In the genomic region with DNA sequence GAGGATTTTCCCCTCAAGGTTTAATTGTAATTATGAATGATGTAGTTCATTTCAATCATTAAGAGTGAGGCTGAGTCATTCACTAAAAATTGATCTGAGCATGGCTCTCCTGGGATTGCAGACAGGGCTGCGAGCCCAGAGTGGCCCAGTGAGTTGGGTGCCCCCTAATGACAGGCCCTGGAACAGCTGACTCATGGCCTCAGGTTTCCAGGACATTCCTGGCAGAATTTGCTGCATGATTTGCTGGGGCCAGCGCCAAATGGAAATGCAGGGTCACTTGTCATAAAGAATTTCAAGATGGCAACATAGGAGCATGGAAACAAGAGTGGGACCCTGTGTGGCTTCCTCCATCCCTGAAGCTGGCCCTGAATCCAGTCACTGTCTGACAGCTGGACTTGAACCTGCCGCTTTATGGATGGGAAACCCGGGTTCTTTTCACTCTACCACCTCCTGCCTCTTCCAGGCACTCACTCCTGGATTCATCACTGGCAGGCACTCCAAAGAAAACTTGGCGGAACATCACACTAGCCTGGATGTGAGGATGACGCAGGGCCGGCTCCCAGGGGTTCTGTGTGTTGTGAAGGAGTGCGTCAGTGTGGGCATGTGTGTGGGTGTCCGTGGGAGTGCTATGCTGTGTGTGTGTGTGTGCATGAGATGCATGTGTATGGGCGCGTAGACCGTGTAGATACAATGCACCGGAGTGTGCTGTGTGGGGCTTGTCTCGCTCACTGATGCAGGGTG, we compare ENCODE assay signal across 8 cellular contexts. TPM values are rescaled to one million over a fixed set of nuclear protein-coding genes. Genes with fewer than 3 reads are reported as not detected.
DNase-seq lines count a peak whose midpoint lies in the region; ATAC-seq, FAIRE-seq and TF ChIP-seq lines count a peak whose summit lies in the region.

No MANE protein-coding gene starts in this region.

- peak; percentile 66; the same call in 1 of the 2 replicates for TF ChIP-seq RAD21 in Ishikawa (IDR thresholded peaks at IDR 0.05; ENCODE audit: low read depth)

- 86% methylated on average over 14 of the region's 14 CpGs for WGBS in right cardiac atrium
- 88 to 89% methylated on average over 14 of the region's 14 CpGs for WGBS in thyroid gland, 2 donors

- ATAC-seq in right cardiac atrium = peak in 1 of 2 donors; percentile 35
- no peak for ATAC-seq in HG02885 (IDR thresholded peaks at IDR 0.05; ENCODE audit: poor library complexity, unreplicated experiment)
- ATAC-seq in HG02678 (IDR thresholded peaks at IDR 0.05; ENCODE audit: unreplicated experiment) = no peak
- ATAC-seq in GM19328 (IDR thresholded peaks at IDR 0.05; ENCODE audit: unreplicated experiment) = no peak

- intact Hi-C loops in right cardiac atrium (cut with DNase I) = no loop called here
- intact Hi-C loops in thyroid gland (cut with DNase I) = loop anchor here (10.0 kb wide), 1 partner anchor 58 kb away; a partner anchor contains a TSS

- no peaks in the 10 kb centered on the region for H3K27me3 ChIP-seq in right cardiac atrium (ENCODE audit: control insufficient read depth, insufficient read depth)
- no peaks in the 10 kb centered on the region for H3K27me3 ChIP-seq in thyroid gland

- H3K9me3 ChIP-seq in right cardiac atrium (ENCODE audit: control insufficient read depth, low read length) = no peaks in the 10 kb centered on the region
- no peaks in the 10 kb centered on the region for H3K9me3 ChIP-seq in thyroid gland

- TF ChIP-seq CTCF in thyroid gland (IDR thresholded peaks at IDR 0.05) = peak in 4 of 6 experiments; percentile 14 to 43 (median 32)

- H3K27ac ChIP-seq in right cardiac atrium (ENCODE audit: low read length) = no peak overlapping the region
- H3K27ac ChIP-seq in thyroid gland = no peak overlapping the region

- H3K4me3 ChIP-seq in right cardiac atrium (ENCODE audit: low read length) (no peak overlapping the region), thyroid gland (replicated peaks in 1 of 3) (no peak overlapping the region)

- peak; percentile 30 for FAIRE-seq in G401.6 (lab: Jason Lieb, UNC)

- no peak for TF ChIP-seq POLR2A in thyroid gland (IDR thresholded peaks at IDR 0.05)

- no peaks in the 10 kb centered on the region for H3K36me3 ChIP-seq in thyroid gland

- no peaks in the 10 kb centered on the region for H3K4me1 ChIP-seq in right cardiac atrium (ENCODE audit: control insufficient read depth, insufficient read depth, low read length)
- H3K4me1 ChIP-seq in thyroid gland = peaks cover 6 to 12% of the 10 kb centered on the region in 2 donors

- DNase-seq in SW480 (ENCODE audit: low spot score) (peak; percentile 43), right cardiac atrium (peak in 2 of 3 donors; percentile 50 to 56), thyroid gland (peak; percentile 33 to 53)

- TF ChIP-seq EP300 in Ishikawa (IDR thresholded peaks at IDR 0.05; ENCODE audit: borderline replicate concordance) = peak; percentile 37; the same call in 1 of the 2 replicates

TF ChIP-seq in Ishikawa, 13 proteins besides CTCF, POLR2A, EP300 and RAD21:
- TF ChIP-seq YY1 (IDR thresholded peaks at IDR 0.05; ENCODE audit: low read depth) (0 out of 2 replicates have a peak, but pooled peaks have one; percentile 13), CEBPB (IDR thresholded peaks at IDR 0.05) (no peak), NFIC (IDR thresholded peaks at IDR 0.05) (peak; percentile 46), EGR1 (IDR thresholded peaks at IDR 0.05) (no peak), TEAD4 (IDR thresholded peaks at IDR 0.05) (peak; percentile 69), TCF12 (IDR thresholded peaks at IDR 0.05; ENCODE audit: low read depth) (peak; percentile 46; the same call in 1 of the 2 replicates), ZBTB7A (IDR thresholded peaks at IDR 0.05; ENCODE audit: low read depth) (no peak), TAF1 (IDR thresholded peaks at IDR 0.05; ENCODE audit: low read depth) (no peak)
- TF ChIP-seq, protein P1, sequence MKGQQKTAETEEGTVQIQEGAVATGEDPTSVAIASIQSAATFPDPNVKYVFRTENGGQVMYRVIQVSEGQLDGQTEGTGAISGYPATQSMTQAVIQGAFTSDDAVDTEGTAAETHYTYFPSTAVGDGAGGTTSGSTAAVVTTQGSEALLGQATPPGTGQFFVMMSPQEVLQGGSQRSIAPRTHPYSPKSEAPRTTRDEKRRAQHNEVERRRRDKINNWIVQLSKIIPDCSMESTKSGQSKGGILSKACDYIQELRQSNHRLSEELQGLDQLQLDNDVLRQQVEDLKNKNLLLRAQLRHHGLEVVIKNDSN (IDR thresholded peaks at IDR 0.05) = peak; percentile 23; the same call in 1 of the 2 replicates
- TF ChIP-seq, protein P2, sequence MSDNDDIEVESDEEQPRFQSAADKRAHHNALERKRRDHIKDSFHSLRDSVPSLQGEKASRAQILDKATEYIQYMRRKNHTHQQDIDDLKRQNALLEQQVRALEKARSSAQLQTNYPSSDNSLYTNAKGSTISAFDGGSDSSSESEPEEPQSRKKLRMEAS (IDR thresholded peaks at IDR 0.05) = 0 out of 2 replicates have a peak, but pooled peaks have one; percentile 33
- TF ChIP-seq, protein P3, sequence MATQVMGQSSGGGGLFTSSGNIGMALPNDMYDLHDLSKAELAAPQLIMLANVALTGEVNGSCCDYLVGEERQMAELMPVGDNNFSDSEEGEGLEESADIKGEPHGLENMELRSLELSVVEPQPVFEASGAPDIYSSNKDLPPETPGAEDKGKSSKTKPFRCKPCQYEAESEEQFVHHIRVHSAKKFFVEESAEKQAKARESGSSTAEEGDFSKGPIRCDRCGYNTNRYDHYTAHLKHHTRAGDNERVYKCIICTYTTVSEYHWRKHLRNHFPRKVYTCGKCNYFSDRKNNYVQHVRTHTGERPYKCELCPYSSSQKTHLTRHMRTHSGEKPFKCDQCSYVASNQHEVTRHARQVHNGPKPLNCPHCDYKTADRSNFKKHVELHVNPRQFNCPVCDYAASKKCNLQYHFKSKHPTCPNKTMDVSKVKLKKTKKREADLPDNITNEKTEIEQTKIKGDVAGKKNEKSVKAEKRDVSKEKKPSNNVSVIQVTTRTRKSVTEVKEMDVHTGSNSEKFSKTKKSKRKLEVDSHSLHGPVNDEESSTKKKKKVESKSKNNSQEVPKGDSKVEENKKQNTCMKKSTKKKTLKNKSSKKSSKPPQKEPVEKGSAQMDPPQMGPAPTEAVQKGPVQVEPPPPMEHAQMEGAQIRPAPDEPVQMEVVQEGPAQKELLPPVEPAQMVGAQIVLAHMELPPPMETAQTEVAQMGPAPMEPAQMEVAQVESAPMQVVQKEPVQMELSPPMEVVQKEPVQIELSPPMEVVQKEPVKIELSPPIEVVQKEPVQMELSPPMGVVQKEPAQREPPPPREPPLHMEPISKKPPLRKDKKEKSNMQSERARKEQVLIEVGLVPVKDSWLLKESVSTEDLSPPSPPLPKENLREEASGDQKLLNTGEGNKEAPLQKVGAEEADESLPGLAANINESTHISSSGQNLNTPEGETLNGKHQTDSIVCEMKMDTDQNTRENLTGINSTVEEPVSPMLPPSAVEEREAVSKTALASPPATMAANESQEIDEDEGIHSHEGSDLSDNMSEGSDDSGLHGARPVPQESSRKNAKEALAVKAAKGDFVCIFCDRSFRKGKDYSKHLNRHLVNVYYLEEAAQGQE (IDR thresholded peaks at IDR 0.05; ENCODE audit: low read depth) = no peak
TF ChIP-seq in Ishikawa: peak in this region for 6.

RNA-seq across cellular contexts. Expression of a gene that starts 15.2 kb away (rescaled TPM):
- total RNA-seq in right cardiac atrium (under 1 TPM in 2 of 4 donors, not detected in 2; 0.15 to 0.25 TPM), thyroid gland (under 1 TPM in 1 of 4 donors, not detected in 3; 0.67 TPM)
- 0.25 TPM for polyA plus RNA-seq in right cardiac atrium
